ENCODE assay signal across 1 cellular context in the genomic region with DNA sequence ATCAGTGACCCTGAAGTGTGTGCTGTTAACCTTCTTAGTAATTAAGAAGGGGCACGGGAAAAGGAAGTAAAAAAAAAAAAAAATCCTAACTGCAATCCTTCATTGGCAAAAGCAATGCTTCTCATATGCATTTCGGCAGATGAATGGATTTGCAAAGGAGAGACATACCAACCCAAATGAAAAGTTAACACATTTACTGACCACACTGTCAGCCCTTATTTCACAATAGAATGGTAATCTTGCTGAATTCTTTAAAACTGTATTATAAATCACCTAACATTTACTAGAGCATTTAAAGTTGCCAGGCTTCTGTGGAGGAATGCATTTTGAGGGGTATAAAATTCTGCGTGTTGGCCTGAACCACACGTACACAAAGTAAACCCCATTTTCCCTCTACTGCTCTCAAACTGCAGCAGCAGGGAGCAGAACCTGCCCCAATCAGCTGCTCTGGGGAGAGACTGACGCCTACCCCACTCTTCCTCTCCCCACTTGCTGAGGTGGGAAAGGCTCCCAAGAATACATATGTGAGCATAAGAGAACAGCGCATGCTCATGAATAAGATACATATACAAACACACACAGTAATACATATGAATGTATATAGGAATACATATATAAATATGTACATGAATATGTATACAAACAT.
TF ChIP-seq lines count a peak whose summit lies in the region.

No MANE protein-coding gene starts in this region.

TF ChIP-seq in HepG2, 621 proteins besides CTCF, POLR2A, EP300 and RAD21 (continued from another document):
- TF ChIP-seq ZGPAT (CRISPR knock-in tag; IDR thresholded peaks at IDR 0.05), result no peak
TF ChIP-seq in HepG2: peak in this region for 1.
